15 cellular contexts compared by ENCODE assay signal in the genomic region with DNA sequence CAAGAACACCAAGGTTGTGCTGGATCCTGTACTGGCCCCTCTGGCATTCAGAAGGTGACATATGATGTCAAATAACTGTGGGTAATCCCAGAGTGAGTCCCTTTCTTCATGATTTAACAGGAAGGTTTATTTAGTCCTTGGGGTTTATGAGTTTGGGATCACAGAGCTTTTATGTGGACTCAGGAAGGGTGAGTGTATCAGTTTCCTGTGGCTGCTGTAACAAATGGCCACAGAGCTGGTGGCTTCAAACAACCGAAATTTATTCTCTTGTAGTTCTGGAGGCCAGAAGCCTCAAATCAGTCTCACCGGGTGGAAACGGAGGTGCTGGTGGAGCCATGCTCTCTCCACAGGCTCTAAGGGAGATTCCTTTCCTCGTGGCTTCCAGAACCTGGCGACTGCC.
DNase-seq lines count a peak whose midpoint lies in the region; ATAC-seq, FAIRE-seq and TF ChIP-seq lines count a peak whose summit lies in the region.
"Had no signal": no experiment of that assay in that cellular context is flagged by ENCODE, and none has a peak within 500 bp of the region (broad histone marks: within the 10 kb centered on the region; RNA-seq: fewer than 3 reads in every experiment).

No MANE protein-coding gene starts in this region.

- no peak overlapping the region for H4K91ac ChIP-seq in H1 (replicated peaks; ENCODE audit: insufficient read length, low read length)

- H3K9me3 ChIP-seq in Karpas-422 (ENCODE audit: low read length) (no peaks in the 10 kb centered on the region), H1 (ENCODE audit: insufficient read depth in 2 of 2, low read depth in 1 of 2, low read length in 1 of 2) (no peaks in the 10 kb centered on the region), HAP-1 (no peaks in the 10 kb centered on the region)

- H3K27ac Mint-ChIP-seq in GM23338 = no peak overlapping the region
- H3K27ac Mint-ChIP-seq: CD4-positive, alpha-beta memory T cell; H9; HFFc6 had no signal

- no peak for TF ChIP-seq RAD21 in H1 (IDR thresholded peaks at IDR 0.05 in 1 of 2, conservative IDR thresholded peaks at IDR 0.05 in 1 of 2; ENCODE audit: low read depth in 2 of 2, low read length in 2 of 2)

- H3K9me2 ChIP-seq in GM23338 (ENCODE audit: insufficient read depth) (no peaks in the 10 kb centered on the region), Karpas-422 (replicated peaks; ENCODE audit: insufficient read depth, low read length) (no peaks in the 10 kb centered on the region)

- H3K14ac ChIP-seq in H1 (ENCODE audit: insufficient read length) = no peak overlapping the region

- H3K27me3 ChIP-seq in GM23338 (ENCODE audit: insufficient read depth) = no peaks in the 10 kb centered on the region
- no peaks in the 10 kb centered on the region for H3K27me3 ChIP-seq in Karpas-422 (ENCODE audit: low read length)
- no peaks in the 10 kb centered on the region for H3K27me3 ChIP-seq in H1 (replicated peaks in 1 of 4; ENCODE audit: control insufficient read depth in 3 of 4, extremely low read depth in 1 of 4, insufficient read depth in 3 of 4, low read length in 3 of 4)
- H3K27me3 ChIP-seq in HAP-1 (ENCODE audit: low read depth) = no peaks in the 10 kb centered on the region; the same call in 1 of the 2 replicates

- H3K36me3 ChIP-seq in GM23338 (ENCODE audit: insufficient read depth) (no peaks in the 10 kb centered on the region), Karpas-422 (ENCODE audit: insufficient read depth, low read length) (no peaks in the 10 kb centered on the region), H1 (ENCODE audit: control insufficient read depth in 2 of 4, insufficient read depth in 4 of 4, low read length in 3 of 4) (no peaks in the 10 kb centered on the region), HAP-1 (replicated peaks) (no peaks in the 10 kb centered on the region)

- 88% methylated on average over 5 of the region's 5 CpGs; no CpG with 5 or more reads in 1 of the 2 experiments for WGBS in H1 (ENCODE audit: extremely low coverage in 1 of 2, insufficient coverage in 1 of 2, insufficient read length in 1 of 2, insufficient replicate concordance in 2 of 2, low coverage in 1 of 2, low lambda C conversion rate in 2 of 2, missing lambda C conversion rate in 1 of 2), 2 experiments

- H3K56ac ChIP-seq in H1 (replicated peaks; ENCODE audit: insufficient read length, low read depth, low read length) = no peak overlapping the region

- H3K4me1 ChIP-seq in GM23338 (ENCODE audit: insufficient read depth) (no peaks in the 10 kb centered on the region; the same call in 1 of the 2 replicates), Karpas-422 (ENCODE audit: low read length) (peaks cover 32% of the 10 kb centered on the region), H1 (replicated peaks in 1 of 4; ENCODE audit: control insufficient read depth in 3 of 4, insufficient read depth in 4 of 4, low read length in 3 of 4) (peaks cover 2 to 13% (median 4%) of the 10 kb centered on the region in 4 experiments; a peak in 6 of 7 replicates), HAP-1 (no peaks in the 10 kb centered on the region)

- no peak overlapping the region for H2BK20ac ChIP-seq in H1 (ENCODE audit: low read length)

- peak overlapping the region; percentile 88; the same call in 1 of the 2 replicates for H2BK15ac ChIP-seq in H1 (ENCODE audit: low read length)

- no peak overlapping the region for H2BK120ac ChIP-seq in H1 (replicated peaks; ENCODE audit: low read depth, low read length)

- H3K27ac ChIP-seq in GM23338 (ENCODE audit: low read depth) (no peak overlapping the region), Karpas-422 (ENCODE audit: low read length) (peak overlapping the region; percentile 51), H1 (ENCODE audit: low read depth, low read length) (no peak overlapping the region)

- no peak for FAIRE-seq in H1 (lab: Jason Lieb, UNC)

- no peak for DNase-seq in GM23338 (ENCODE audit: low spot score)
- DNase-seq in Karpas-422 = no peak
- DNase-seq in H1 (ENCODE audit: low read depth in 1 of 2, low spot score in 2 of 2) = no peak
- no peak for DNase-seq in NCI-H1105 treated with DMSO at 0.1 percent for 48 hours (lab: John Stamatoyannopoulos, UW)
- DNase-seq in HAP-1 (ENCODE audit: low spot score in 2 of 2) = no peak
- DNase-seq: C1 segment of cervical spinal cord; Calu3; CD4-positive, alpha-beta memory T cell; COR-L47; DMS53; DMS79 treated with DMSO at 0.1 percent for 48 hours; GF-D8; H9 had no signal

- H3K23me2 ChIP-seq in H1 (ENCODE audit: low read depth, low read length) = no peaks in the 10 kb centered on the region; the same call in 1 of the 2 replicates

- no peak for TF ChIP-seq CTCF in GM23338 (conservative IDR thresholded peaks at IDR 0.05; ENCODE audit: low read depth in 2 of 2)
- TF ChIP-seq CTCF in H1 (IDR thresholded peaks at IDR 0.05; ENCODE audit: control extremely low read depth in 1 of 3, insufficient read depth in 1 of 3, low read depth in 1 of 3, low read length in 3 of 3) = no peak

- H3K79me2 ChIP-seq in GM23338 (replicated peaks; ENCODE audit: insufficient read depth) (no peaks in the 10 kb centered on the region), Karpas-422 (ENCODE audit: low read length) (no peaks in the 10 kb centered on the region), H1 (ENCODE audit: control insufficient read depth in 1 of 2, insufficient read depth in 2 of 2, low read length in 2 of 2) (no peaks in the 10 kb centered on the region)

- no peaks in the 10 kb centered on the region for H3K36me3 Mint-ChIP-seq in GM23338 (ENCODE audit: low read depth)
- H3K36me3 Mint-ChIP-seq: CD4-positive, alpha-beta memory T cell had no signal

- H3K23ac ChIP-seq in H1 (ENCODE audit: insufficient read length) = no peak overlapping the region

- H3K4me3 Mint-ChIP-seq in GM23338 = no peak overlapping the region
- H3K4me3 Mint-ChIP-seq: CD4-positive, alpha-beta memory T cell; H9; HFFc6 had no signal

- POLR2A ChIA-PET in H1 (lab: Charles Lee; ENCODE audit: partially characterized antibody) = no interaction called here

- peak overlapping the region; percentile 30; the same call in 1 of the 2 replicates for H4K8ac ChIP-seq in H1 (ENCODE audit: extremely low read depth, insufficient read depth, low read length)

- H4K20me1 ChIP-seq in GM23338 (replicated peaks; ENCODE audit: insufficient read depth) = no peaks in the 10 kb centered on the region
- H4K20me1 ChIP-seq in Karpas-422 (ENCODE audit: insufficient read depth, low read depth, low read length) = no peaks in the 10 kb centered on the region
- H4K20me1 ChIP-seq in H1 (replicated peaks in 1 of 2; ENCODE audit: control insufficient read depth in 1 of 2, insufficient read depth in 2 of 2, low read length in 2 of 2) = no peaks in the 10 kb centered on the region

- peak overlapping the region; percentile 10; the same call in 1 of the 2 replicates for H2AFZ ChIP-seq in GM23338
- H2AFZ ChIP-seq in Karpas-422 (ENCODE audit: low read length) = peak overlapping the region; percentile 23; the same call in 1 of the 2 replicates
- no peak overlapping the region for H2AFZ ChIP-seq in H1 (ENCODE audit: low read length)

- H3K4ac ChIP-seq in H1 (replicated peaks; ENCODE audit: insufficient read length, low read depth, low read length) = no peak overlapping the region

- H3K9me3 Mint-ChIP-seq in GM23338 = no peaks in the 10 kb centered on the region
- H3K9me3 Mint-ChIP-seq: CD4-positive, alpha-beta memory T cell; H9; HFFc6 had no signal

- H2AK5ac ChIP-seq in H1 (ENCODE audit: low read depth, low read length) = no peak overlapping the region

- no peak overlapping the region; the same call in 1 of the 2 replicates for H3K18ac ChIP-seq in H1 (ENCODE audit: extremely low read depth, low read length)

- H3K4me3 ChIP-seq in GM23338 (no peak overlapping the region), Karpas-422 (ENCODE audit: low read length) (no peak overlapping the region), H1 (ENCODE audit: extremely low read depth in 1 of 4, insufficient read depth in 2 of 4, low read depth in 3 of 4, low read length in 4 of 4) (no peak overlapping the region), HAP-1 (no peak overlapping the region)

- H2BK5ac ChIP-seq in H1 (ENCODE audit: low read depth, low read length) = no peak overlapping the region

- H3K79me1 ChIP-seq in H1 (ENCODE audit: low read depth, low read length) = no peaks in the 10 kb centered on the region

- no peak overlapping the region for H3K4me2 ChIP-seq in GM23338
- H3K4me2 ChIP-seq in Karpas-422 (ENCODE audit: low read depth, low read length, poor library complexity, severe bottlenecking) = no peak overlapping the region
- no peak overlapping the region for H3K4me2 ChIP-seq in H1 (ENCODE audit: insufficient read depth in 1 of 2, low read depth in 2 of 2, low read length in 2 of 2)

- H3K27me3 Mint-ChIP-seq in GM23338 (ENCODE audit: insufficient read depth, low read depth, poor library complexity) = peaks cover 4% of the 10 kb centered on the region

- no peak overlapping the region for H4K5ac ChIP-seq in H1 (ENCODE audit: insufficient read length, low read depth, low read length)

- no peak for ATAC-seq in GM23338
- no peak for ATAC-seq in GM18861 (IDR thresholded peaks at IDR 0.05; ENCODE audit: unreplicated experiment)

- in situ Hi-C loops in HAP-1 (cut with MboI; ENCODE audit: low sequenced_read_pairs) = loop anchor here (10.0 kb wide), 1 partner anchor 54 kb away; no protein-coding TSS in a partner anchor

- H3F3A ChIP-seq in GM23338 (replicated peaks; ENCODE audit: low read depth) = no peaks in the 10 kb centered on the region

- no peak overlapping the region for H2BK12ac ChIP-seq in H1 (ENCODE audit: low read depth, low read length)

- no peak overlapping the region for H3K9ac ChIP-seq in Karpas-422 (ENCODE audit: low read length)
- no peak overlapping the region for H3K9ac ChIP-seq in H1 (replicated peaks in 1 of 4; ENCODE audit: extremely low read depth in 1 of 4, low read depth in 3 of 4, low read length in 3 of 4)

- no peak for TF ChIP-seq POLR2A in H1 (IDR thresholded peaks at IDR 0.05; ENCODE audit: control extremely low read depth in 1 of 2, low read depth in 2 of 2, low read length in 2 of 2)

- CTCF ChIA-PET in H1 (lab: Charles Lee; ENCODE audit: partially characterized antibody) = interaction anchor here (1.2 to 2.4 kb wide), 4 partner anchors 8 to 327 kb away, joined by 4 to 11 read pairs (median 7); no protein-coding TSS in a partner anchor

- peaks cover 17% of the 10 kb centered on the region for H3K4me1 Mint-ChIP-seq in GM23338
- H3K4me1 Mint-ChIP-seq: CD4-positive, alpha-beta memory T cell had no signal

- no peak for TF ChIP-seq EP300 in H1 (IDR thresholded peaks at IDR 0.05; ENCODE audit: borderline replicate concordance in 1 of 2, low read depth in 2 of 2, low read length in 2 of 2)

TF ChIP-seq in GM23338, 12 proteins besides CTCF, POLR2A, EP300 and RAD21 (continues in another document):
- TF ChIP-seq STAT1 (IDR thresholded peaks at IDR 0.05; ENCODE audit: unreplicated experiment) = no peak
- TF ChIP-seq POLR2AphosphoS5 (IDR thresholded peaks at IDR 0.05; ENCODE audit: low read depth) = no peak
- no peak for TF ChIP-seq EZH2phosphoT487 (IDR thresholded peaks at IDR 0.05; ENCODE audit: unreplicated experiment)
